ENCODE assay signal across 1 cellular context in the genomic region with DNA sequence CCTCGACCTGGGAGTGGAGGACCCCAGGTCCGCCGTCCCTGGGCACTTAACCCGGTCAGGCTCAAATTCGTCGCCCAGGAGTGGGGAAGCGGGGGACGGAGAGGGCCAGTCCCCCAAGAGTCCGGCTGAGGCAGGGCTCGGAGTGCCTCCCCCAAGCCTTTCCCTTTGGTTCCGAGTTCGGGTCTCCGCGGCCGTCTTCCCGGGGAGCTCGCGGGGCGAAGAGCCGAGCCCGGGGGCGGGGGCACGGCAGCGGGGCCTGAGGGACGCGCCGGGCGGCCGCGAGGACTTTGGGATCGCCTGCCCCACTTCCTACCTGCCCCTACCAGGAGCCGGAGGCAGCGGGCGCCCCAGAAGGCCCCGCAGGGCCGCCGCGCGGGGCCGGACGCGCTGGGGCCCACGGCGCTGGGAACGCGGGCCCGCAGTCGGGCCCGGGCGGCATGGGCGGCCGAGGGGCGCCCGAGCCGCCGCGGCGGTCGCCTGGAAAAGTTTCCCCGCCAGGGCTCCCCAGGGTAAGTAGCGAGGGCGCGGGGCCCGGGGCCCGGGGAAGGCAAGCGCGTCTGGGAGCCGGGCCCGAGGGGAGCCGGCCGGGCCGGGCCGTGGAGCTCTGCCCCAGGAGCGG.
TF ChIP-seq lines count a peak whose summit lies in the region.

No MANE protein-coding gene starts in this region.

TF ChIP-seq in GM12878, 131 proteins besides CTCF, POLR2A, EP300 and RAD21:
- TF ChIP-seq BRCA1 (IDR thresholded peaks at IDR 0.05; ENCODE audit: low read depth, low read length) (no peak), IKZF1 (conservative IDR thresholded peaks at IDR 0.05) (peak; percentile 39; the same call in 1 of the 2 replicates)
